Comparison of ENCODE assay signal across 17 cellular contexts in genomic region chr12:120324841-120325417, GRCh38. TPM values are rescaled to one million over a fixed set of nuclear protein-coding genes. Genes with fewer than 3 reads are reported as not detected.
DNase-seq lines count a peak whose midpoint lies in the region; ATAC-seq, FAIRE-seq and TF ChIP-seq lines count a peak whose summit lies in the region.
"Had no signal": no experiment of that assay in that cellular context is flagged by ENCODE, and none has a peak within 500 bp of the region (broad histone marks: within the 10 kb centered on the region; RNA-seq: fewer than 3 reads in every experiment).

No MANE protein-coding gene starts in this region.

- peaks cover 9% of the 10 kb centered on the region for H3K4me1 Mint-ChIP-seq in activated CD8-positive, alpha-beta memory T cell treated with anti-CD3 and anti-CD28 coated beads, Interleukin-2, amount 10 ng/mL, durations not matched to agents 7 days and 5 days
- peaks cover 7 to 11% of the 10 kb centered on the region in 2 donors for H3K4me1 Mint-ChIP-seq in immature natural killer cell

- ATAC-seq in activated CD8-positive, alpha-beta memory T cell treated with anti-CD3 and anti-CD28 coated beads, Interleukin-2, amount 10 ng/mL, durations not matched to agents 7 days and 5 days, result no peak
- ATAC-seq in esophagus mucosa, result peak; percentile 21

- H3K79me2 ChIP-seq in OCI-LY1 (ENCODE audit: insufficient read depth, low read length), result no peaks in the 10 kb centered on the region

- H3K27me3 Mint-ChIP-seq in activated CD8-positive, alpha-beta memory T cell treated with anti-CD3 and anti-CD28 coated beads, Interleukin-2, amount 10 ng/mL, durations not matched to agents 7 days and 5 days, result peaks cover 8% of the 10 kb centered on the region
- peaks cover 0 to 8% (median 4%) of the 10 kb centered on the region in 3 donors for H3K27me3 Mint-ChIP-seq in immature natural killer cell (ENCODE audit: low read depth in 3 of 3)

- H3K4me2 ChIP-seq in OCI-LY1 (ENCODE audit: low read length), result peak overlapping the region; percentile 80; the same call in 1 of the 2 replicates

- no peak for FAIRE-seq in small intestine (lab: Jason Lieb, UNC)
- FAIRE-seq: frontal cortex had no signal

- 55 to 69% (median 58%) methylated on average over 9 of the region's 9 CpGs for WGBS in small intestine, 3 donors

- H3K36me3 Mint-ChIP-seq in activated CD8-positive, alpha-beta memory T cell treated with anti-CD3 and anti-CD28 coated beads, Interleukin-2, amount 10 ng/mL, durations not matched to agents 7 days and 5 days, result no peaks in the 10 kb centered on the region
- no peaks in the 10 kb centered on the region for H3K36me3 Mint-ChIP-seq in immature natural killer cell
- H3K36me3 Mint-ChIP-seq: CD8-positive, alpha-beta memory T cell; memory B cell; stimulated activated memory B cell treated with anti-CD40 and anti-IgM and Interleukin-4, amounts not matched to agents 10 μg/mL and 1 μg/mL and 100 μg/mL, for 72 hours had no signal

- no peak overlapping the region for H3K9ac ChIP-seq in OCI-LY1 (ENCODE audit: low read length)

- H3K27ac ChIP-seq in OCI-LY1 (ENCODE audit: low read depth, low read length, poor library complexity, severe bottlenecking), result no peak overlapping the region
- no peak overlapping the region for H3K27ac ChIP-seq in small intestine (ENCODE audit: low read depth in 1 of 2, low read length in 1 of 2)

- no peaks in the 10 kb centered on the region for H4K20me1 ChIP-seq in OCI-LY1 (ENCODE audit: insufficient read depth, low read length)

- DNase-seq in activated CD8-positive, alpha-beta memory T cell treated with anti-CD3 and anti-CD28 coated beads, Interleukin-2, amount 10 ng/mL, durations not matched to agents 7 days and 5 days, result no peak
- DNase-seq in activated CD8-positive, alpha-beta memory T cell treated with anti-CD3 and anti-CD28 coated beads, Interleukin-2, amount 50 U/mL, for 4 hours, result no peak
- DNase-seq in small intestine, result peak; percentile 12
- DNase-seq in SIG-M5 treated with dmso at 0.1 percent for 504 hours (lab: John Stamatoyannopoulos, UW; ENCODE audit: unreplicated experiment), result no peak
- no peak for DNase-seq in immature natural killer cell
- no peak for DNase-seq in Ammon's horn (ENCODE audit: low spot score)

- no peaks in the 10 kb centered on the region for H3K9me3 Mint-ChIP-seq in activated CD8-positive, alpha-beta memory T cell treated with anti-CD3 and anti-CD28 coated beads, Interleukin-2, amount 10 ng/mL, durations not matched to agents 7 days and 5 days (ENCODE audit: low read depth)
- no peaks in the 10 kb centered on the region for H3K9me3 Mint-ChIP-seq in immature natural killer cell
- H3K9me3 Mint-ChIP-seq: CD8-positive, alpha-beta memory T cell; memory B cell; stimulated activated memory B cell treated with anti-CD40 and anti-IgM and Interleukin-4, amounts not matched to agents 10 μg/mL and 1 μg/mL and 100 μg/mL, for 72 hours; T-helper 2 cell treated with Interferon-gamma antibody and Interleukin-4, amounts not matched to agents 5 μg/mL and 100 μg/mL, for 36 hours had no signal

- H3K4me1 ChIP-seq in OCI-LY1 (ENCODE audit: insufficient read depth, low read length, severe bottlenecking) (peaks cover 5% of the 10 kb centered on the region), small intestine (ENCODE audit: control insufficient read depth in 2 of 2, insufficient read depth in 1 of 2, low read depth in 1 of 2, low read length in 1 of 2) (peaks cover 0 to 4% of the 10 kb centered on the region in 2 donors)

- no peaks in the 10 kb centered on the region for H3K27me3 ChIP-seq in OCI-LY1 (ENCODE audit: insufficient read depth, low read length)
- no peaks in the 10 kb centered on the region for H3K27me3 ChIP-seq in small intestine (ENCODE audit: control insufficient read depth in 2 of 2, insufficient read depth in 2 of 2, low read length in 2 of 2)
- H3K27me3 ChIP-seq: upper lobe of left lung had no signal

- peak overlapping the region; percentile 81 for H3K4me3 Mint-ChIP-seq in activated CD8-positive, alpha-beta memory T cell treated with anti-CD3 and anti-CD28 coated beads, Interleukin-2, amount 10 ng/mL, durations not matched to agents 7 days and 5 days
- peak overlapping the region in 1 of 5 donors; percentile 92 for H3K4me3 Mint-ChIP-seq in immature natural killer cell

- no peaks in the 10 kb centered on the region for H3F3A ChIP-seq in OCI-LY1 (ENCODE audit: insufficient read depth, low read length)

- no peaks in the 10 kb centered on the region for H3K9me2 ChIP-seq in OCI-LY1 (ENCODE audit: low read depth, low read length)

- H3K27ac Mint-ChIP-seq in activated CD8-positive, alpha-beta memory T cell treated with anti-CD3 and anti-CD28 coated beads, Interleukin-2, amount 10 ng/mL, durations not matched to agents 7 days and 5 days, result no peak overlapping the region
- H3K27ac Mint-ChIP-seq in immature natural killer cell, result no peak overlapping the region
- H3K27ac Mint-ChIP-seq: memory B cell had no signal

- CTCF ChIA-PET in activated CD8-positive, alpha-beta memory T cell treated with anti-CD3 and anti-CD28 coated beads, Interleukin-2, amount 10 ng/mL, durations not matched to agents 7 days and 5 days (lab: Charles Lee), result interaction anchor here (0.7 to 2.4 kb wide), 7 partner anchors 8 to 324 kb away, joined by 3 to 7 read pairs (median 4); partner anchors contain the start of gene SIRT4

- H3K4me3 ChIP-seq in OCI-LY1 (ENCODE audit: low read depth, low read length, poor library complexity, severe bottlenecking), result no peak overlapping the region
- no peak overlapping the region for H3K4me3 ChIP-seq in small intestine (ENCODE audit: low read depth in 1 of 2, low read length in 2 of 2)

- H2AFZ ChIP-seq in OCI-LY1 (ENCODE audit: low read length), result no peak overlapping the region

- no peak for TF ChIP-seq CTCF in OCI-LY1 (IDR thresholded peaks at IDR 0.05; ENCODE audit: low read length)

- H3K9me3 ChIP-seq in OCI-LY1 (ENCODE audit: low read length) (no peaks in the 10 kb centered on the region), small intestine (ENCODE audit: control insufficient read depth, low read depth) (no peaks in the 10 kb centered on the region)
- H3K9me3 ChIP-seq: upper lobe of left lung had no signal

- H3K36me3 ChIP-seq in OCI-LY1 (ENCODE audit: insufficient read depth, low read length), result no peaks in the 10 kb centered on the region
- no peaks in the 10 kb centered on the region for H3K36me3 ChIP-seq in small intestine (ENCODE audit: control insufficient read depth in 2 of 2, insufficient read depth in 2 of 2, low read length in 2 of 2)
- H3K36me3 ChIP-seq: upper lobe of left lung had no signal

RNA-seq across cellular contexts. Expression of gene PLA2G1B, which starts 2.6 kb away (rescaled TPM):
- not detected for total RNA-seq in activated CD8-positive, alpha-beta memory T cell treated with anti-CD3 and anti-CD28 coated beads, Interleukin-2, amount 10 ng/mL, durations not matched to agents 7 days and 5 days
- not detected for total RNA-seq in esophagus mucosa
- polyA plus RNA-seq in small intestine, result 10 to 100 TPM in 1 of 3 donors, 1 to 10 TPM in 2; 1.3 to 19.9 (median 9.2) TPM
- polyA plus RNA-seq in immature natural killer cell, result under 1 TPM in 1 of 3 donors, not detected in 2; 0.76 TPM
- total RNA-seq: CD8-positive, alpha-beta memory T cell; frontal cortex; H7; omental fat pad; Right ventricle myocardium superior had no signal
- polyA plus RNA-seq: CD8-positive, alpha-beta memory T cell had no signal

RNA-seq across cellular contexts. Expression of gene SIRT4, which starts 22.8 kb away (rescaled TPM):
- 1 to 10 TPM; 2.4 to 3.0 TPM for total RNA-seq in activated CD8-positive, alpha-beta memory T cell treated with anti-CD3 and anti-CD28 coated beads, Interleukin-2, amount 10 ng/mL, durations not matched to agents 7 days and 5 days
- total RNA-seq in esophagus mucosa, result 0.64 TPM
- polyA plus RNA-seq in small intestine, result 1 to 10 TPM; 1.4 to 8.1 (median 1.6) TPM
- polyA plus RNA-seq in immature natural killer cell, result 1 to 10 TPM in 2 of 3 donors, not detected in 1; 1.5 to 1.9 TPM

RNA-seq across cellular contexts. Expression of gene RNU4-1, which starts 31.9 kb away (rescaled TPM):
- total RNA-seq in activated CD8-positive, alpha-beta memory T cell treated with anti-CD3 and anti-CD28 coated beads, Interleukin-2, amount 10 ng/mL, durations not matched to agents 7 days and 5 days, result 1,000 to 10,000 TPM in 1 of 2 experiments, 100 to 1,000 TPM in 1; 780 to 2,122 TPM
- total RNA-seq in esophagus mucosa, result 20,765 TPM
- polyA plus RNA-seq in small intestine (not detected), immature natural killer cell (not detected)
- polyA plus RNA-seq: CD8-positive, alpha-beta memory T cell had no signal

RNA-seq across cellular contexts. Expression of gene RNU4-2, which starts 33.2 kb away (rescaled TPM):
- total RNA-seq in activated CD8-positive, alpha-beta memory T cell treated with anti-CD3 and anti-CD28 coated beads, Interleukin-2, amount 10 ng/mL, durations not matched to agents 7 days and 5 days, result 1,000 to 10,000 TPM in 1 of 2 experiments, 100 to 1,000 TPM in 1; 953 to 3,569 TPM
- 53,824 TPM for total RNA-seq in esophagus mucosa
- not detected for polyA plus RNA-seq in small intestine
- polyA plus RNA-seq in immature natural killer cell, result 10 to 100 TPM in 1 of 3 donors, not detected in 2; 70.0 TPM

RNA-seq across cellular contexts. Expression of gene MSI1, which starts 44.0 kb away (rescaled TPM):
- total RNA-seq in activated CD8-positive, alpha-beta memory T cell treated with anti-CD3 and anti-CD28 coated beads, Interleukin-2, amount 10 ng/mL, durations not matched to agents 7 days and 5 days, result under 1 TPM in 1 of 2 experiments, not detected in 1; 0.07 TPM
- total RNA-seq in esophagus mucosa, result 0.28 TPM
- polyA plus RNA-seq in small intestine (10 to 100 TPM in 1 of 3 donors, under 1 TPM in 2; 0.54 to 10.8 (median 0.67) TPM), immature natural killer cell (not detected)
- polyA plus RNA-seq: CD8-positive, alpha-beta memory T cell had no signal
